Comparison of ENCODE assay signal across 10 cellular contexts in the genomic region with DNA sequence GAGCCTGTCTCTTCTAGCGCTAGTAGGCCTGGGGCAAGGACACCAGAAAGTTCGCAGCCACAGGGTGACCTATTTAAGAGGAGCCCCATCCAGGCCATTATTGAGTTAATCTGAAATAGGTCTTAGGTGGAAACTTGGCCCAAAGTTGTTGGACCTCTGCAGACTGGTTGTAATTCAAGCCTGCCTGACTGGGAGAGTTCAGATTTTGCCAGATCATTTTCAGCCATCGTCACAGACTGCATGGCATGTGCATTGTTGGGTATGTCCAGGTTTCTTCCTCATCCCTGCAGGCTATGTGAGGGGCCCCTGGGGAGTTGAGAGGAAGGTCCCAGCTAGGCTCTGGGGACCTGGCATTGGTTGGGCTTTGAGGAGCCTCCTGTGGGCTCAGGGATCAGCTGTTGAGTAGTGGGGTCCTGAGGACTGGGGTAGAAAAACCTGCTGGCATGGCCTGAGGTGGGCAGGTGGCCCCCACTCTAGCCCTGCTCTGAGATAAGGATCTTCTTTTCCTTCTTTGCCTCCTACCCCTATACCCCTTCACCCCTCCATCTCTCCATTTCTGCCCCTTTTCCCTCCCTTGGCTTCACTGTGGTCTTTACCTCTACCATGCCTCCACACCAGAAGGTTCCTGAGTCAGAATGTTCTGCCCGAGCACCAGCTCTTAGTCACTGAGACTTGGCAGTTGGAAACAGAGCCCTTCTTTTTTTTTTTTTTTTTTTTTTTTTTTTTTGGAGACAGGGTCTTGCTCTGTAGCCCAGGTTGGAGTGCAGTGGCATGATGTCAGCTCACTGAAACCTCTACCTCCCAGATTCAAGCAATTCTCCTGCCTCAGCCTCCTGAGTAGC.
"Had no signal": no experiment of that assay in that cellular context is flagged by ENCODE, and none has a peak within 500 bp of the region (broad histone marks: within the 10 kb centered on the region; RNA-seq: fewer than 3 reads in every experiment).

No MANE protein-coding gene starts in this region.

- H3K36me3 ChIP-seq: tibial artery had no signal

- H3K27me3 ChIP-seq: body of pancreas, tibial artery had no signal

- H3K27ac ChIP-seq: body of pancreas, skin epidermis, tibial artery had no signal

- H3K4me3 ChIP-seq: body of pancreas, skin epidermis, tibial artery had no signal

- ATAC-seq: activated naive CD4-positive, alpha-beta T cell treated with anti-CD3 and anti-CD28 coated beads, Interleukin-2, amount 50 U/mL, for 72 hours; body of pancreas; naive thymus-derived CD4-positive, alpha-beta T cell; stimulated activated naive CD8-positive, alpha-beta T cell treated with anti-CD3 and anti-CD28 coated beads, Interleukin-15, amount 100 ng/mL, for 72 hours had no signal

- H3K4me1 ChIP-seq: body of pancreas, tibial artery had no signal

- DNase-seq: activated CD4-positive, alpha-beta T cell treated with anti-CD3 and anti-CD28 coated beads for 1 hour; activated CD4-positive, alpha-beta T cell treated with anti-CD3 and anti-CD28 coated beads, Interleukin-2, amount 50 U/mL, for 48 hours; amniotic stem cell; body of pancreas; naive thymus-derived CD4-positive, alpha-beta T cell; stimulated activated CD4-positive, alpha-beta T cell treated with anti-CD3 and anti-CD28 coated beads, Interleukin-4, amount 100 ng/mL, for 4 hours had no signal

- H3K9me3 ChIP-seq: body of pancreas, tibial artery had no signal
